ENCODE assay signal across 24 cellular contexts in the genomic region with DNA sequence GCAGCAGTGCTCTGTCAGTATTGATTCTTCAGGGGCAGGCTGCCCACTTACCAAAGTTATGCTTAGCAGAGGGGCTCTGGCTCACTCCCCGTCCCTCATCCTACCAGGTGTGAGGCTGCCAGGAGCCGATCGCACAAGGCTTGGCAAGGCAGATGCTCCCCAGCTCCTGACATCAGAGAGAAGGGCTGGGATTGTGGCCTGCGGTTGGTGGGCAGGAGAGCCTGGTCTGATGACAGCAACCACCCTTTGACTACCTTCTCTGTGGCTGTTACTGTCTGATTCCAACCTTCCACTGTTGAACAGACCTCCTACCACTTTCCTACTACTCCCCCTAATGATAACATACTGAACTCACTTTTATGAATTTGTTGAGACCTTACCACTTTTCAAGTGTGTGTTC. TPM values are rescaled to one million over a fixed set of nuclear protein-coding genes. Genes with fewer than 3 reads are reported as not detected.
DNase-seq lines count a peak whose midpoint lies in the region; ATAC-seq and TF ChIP-seq lines count a peak whose summit lies in the region.
"Had no signal": no experiment of that assay in that cellular context is flagged by ENCODE, and none has a peak within 500 bp of the region (broad histone marks: within the 10 kb centered on the region; RNA-seq: fewer than 3 reads in every experiment).

No MANE protein-coding gene starts in this region.

- H3K9me3 ChIP-seq in neuronal stem cell (replicated peaks in 1 of 2; ENCODE audit: control insufficient read depth in 2 of 2, insufficient read depth in 1 of 2, low read depth in 1 of 2, low read length in 2 of 2) (no peaks in the 10 kb centered on the region), upper lobe of right lung (no peaks in the 10 kb centered on the region)
- H3K9me3 ChIP-seq: neutrophil, transverse colon had no signal

- H3K4me3 ChIP-seq in neuronal stem cell (ENCODE audit: low read length in 2 of 2) (no peak overlapping the region), upper lobe of right lung (no peak overlapping the region)
- H3K4me3 ChIP-seq: GM23248, transverse colon had no signal

- H3K9ac ChIP-seq in neuronal stem cell (ENCODE audit: low read depth, low read length, poor library complexity): peak overlapping the region; percentile 38
- H3K9ac ChIP-seq: GM23248 had no signal

- no peak overlapping the region for H2BK5ac ChIP-seq in neuronal stem cell (ENCODE audit: low read length)

- H3K14ac ChIP-seq in neuronal stem cell (ENCODE audit: low read length): no peak overlapping the region

- H2AFZ ChIP-seq in neuronal stem cell (ENCODE audit: low read length): no peak overlapping the region
- H2AFZ ChIP-seq: GM23248 had no signal

- DNase-seq in activated naive CD4-positive, alpha-beta T cell treated with anti-CD3 and anti-CD28 coated beads, Interleukin-2, amount 10 ng/mL, durations not matched to agents 7 days and 5 days: no peak
- DNase-seq in activated naive CD4-positive, alpha-beta T cell treated with anti-CD3 and anti-CD28 coated beads, Interleukin-2, amount 50 U/mL, for 72 hours (ENCODE audit: low spot score in 2 of 2): no peak
- DNase-seq in neuronal stem cell (ENCODE audit: low spot score) (no peak), upper lobe of right lung (no peak), NCI-H1436 treated with DMSO at 0.1 percent for 48 hours (lab: John Stamatoyannopoulos, UW) (no peak), H4 (ENCODE audit: low spot score) (no peak)
- DNase-seq in activated CD4-positive, alpha-beta T cell treated with anti-CD3 and anti-CD28 coated beads, Interleukin-2, amount 50 U/mL, for 4 hours: no peak
- DNase-seq: activated effector memory CD4-positive, alpha-beta T cell treated with Interleukin-2 at 50 U/mL for 16 hours; activated naive CD8-positive, alpha-beta T cell treated with anti-CD3 and anti-CD28 coated beads, Interleukin-2, amount 50 U/mL, for 24 hours; central memory CD4-positive, alpha-beta T cell; cortex of kidney; DMS79; effector memory CD8-positive, alpha-beta T cell; GM23248; HFFc6; naive B cell; NCI-H1048; right cardiac atrium; stimulated activated naive CD8-positive, alpha-beta T cell treated with anti-CD3 and anti-CD28 coated beads, Interleukin-15, amount 100 ng/mL, for 72 hours; transverse colon had no signal

- H3K27me3 ChIP-seq in neuronal stem cell (ENCODE audit: control insufficient read depth in 3 of 3, insufficient read depth in 3 of 3, low read depth in 1 of 3, low read length in 3 of 3) (no peaks in the 10 kb centered on the region), upper lobe of right lung (no peaks in the 10 kb centered on the region)
- H3K27me3 ChIP-seq: neutrophil, transverse colon had no signal

- H4K8ac ChIP-seq in neuronal stem cell (ENCODE audit: low read depth, low read length): no peak overlapping the region

- H3K4me3 Mint-ChIP-seq in activated naive CD4-positive, alpha-beta T cell treated with anti-CD3 and anti-CD28 coated beads, Interleukin-2, amount 10 ng/mL, durations not matched to agents 7 days and 5 days: no peak overlapping the region
- no peak overlapping the region for H3K4me3 Mint-ChIP-seq in dendritic cell treated with granulocyte-macrophage colony-stimulating factor and Interleukin-4, amounts not matched to agents 40 ng/mL and 50 ng/mL, for 4 days
- H3K4me3 Mint-ChIP-seq: activated naive CD8-positive, alpha-beta T cell treated with anti-CD3 and anti-CD28 coated beads, Interleukin-2, amount 50 U/mL, for 24 hours; CD14-positive monocyte; effector memory CD8-positive, alpha-beta T cell; HFFc6; IgD-negative memory B cell; stimulated activated naive CD8-positive, alpha-beta T cell treated with anti-CD3 and anti-CD28 coated beads, Interleukin-15, amount 100 ng/mL, for 72 hours had no signal

- no peaks in the 10 kb centered on the region for H3K36me3 Mint-ChIP-seq in activated naive CD4-positive, alpha-beta T cell treated with anti-CD3 and anti-CD28 coated beads, Interleukin-2, amount 10 ng/mL, durations not matched to agents 7 days and 5 days
- no peaks in the 10 kb centered on the region for H3K36me3 Mint-ChIP-seq in activated naive CD4-positive, alpha-beta T cell treated with anti-CD3 and anti-CD28 coated beads, Interleukin-2, amount 50 U/mL, for 72 hours
- H3K36me3 Mint-ChIP-seq in dendritic cell treated with granulocyte-macrophage colony-stimulating factor and Interleukin-4, amounts not matched to agents 40 ng/mL and 50 ng/mL, for 4 days (ENCODE audit: low read depth): no peaks in the 10 kb centered on the region
- H3K36me3 Mint-ChIP-seq: naive B cell had no signal

- H2AK5ac ChIP-seq in neuronal stem cell (ENCODE audit: low read depth, low read length): no peak overlapping the region

- H3K4me2 ChIP-seq in neuronal stem cell (ENCODE audit: insufficient read depth, low read length, poor library complexity, severe bottlenecking): no peak overlapping the region

- H3K27ac ChIP-seq in neuronal stem cell (replicated peaks; ENCODE audit: low read length): no peak overlapping the region
- H3K27ac ChIP-seq in upper lobe of right lung: peak overlapping the region; percentile 81
- H3K27ac ChIP-seq: GM23248, neutrophil had no signal

- no peak for ATAC-seq in activated naive CD4-positive, alpha-beta T cell treated with anti-CD3 and anti-CD28 coated beads, Interleukin-2, amount 50 U/mL, for 72 hours
- ATAC-seq in upper lobe of right lung: no peak
- ATAC-seq: activated naive CD8-positive, alpha-beta T cell treated with anti-CD3 and anti-CD28 coated beads, Interleukin-2, amount 50 U/mL, for 24 hours; effector memory CD8-positive, alpha-beta T cell; stimulated activated naive CD8-positive, alpha-beta T cell treated with anti-CD3 and anti-CD28 coated beads, Interleukin-15, amount 100 ng/mL, for 72 hours had no signal

- H3K79me1 ChIP-seq in neuronal stem cell (ENCODE audit: low read depth, low read length): no peaks in the 10 kb centered on the region

- H3K4ac ChIP-seq in neuronal stem cell (ENCODE audit: low read length): no peak overlapping the region

- no CpG with 5 or more reads among the region's 4 CpGs for WGBS in neuronal stem cell (ENCODE audit: extremely low coverage in 2 of 2, insufficient read length in 2 of 2, insufficient replicate concordance in 1 of 2), 2 donors

- H3K4me1 ChIP-seq in neuronal stem cell (ENCODE audit: control insufficient read depth in 2 of 2, insufficient read depth in 1 of 2, low read depth in 1 of 2, low read length in 2 of 2) (peaks cover 9 to 22% of the 10 kb centered on the region in 2 donors), upper lobe of right lung (peaks cover 29% of the 10 kb centered on the region)

- H3K23ac ChIP-seq in neuronal stem cell (ENCODE audit: low read depth, low read length, poor library complexity): no peak overlapping the region

- intact Hi-C loops in dendritic cell treated with granulocyte-macrophage colony-stimulating factor and Interleukin-4, amounts not matched to agents 40 ng/mL and 50 ng/mL, for 4 days (cut with micrococcal nuclease): loop anchor here (5.0 kb wide), 2 partner anchors 36 to 44 kb away; no protein-coding TSS in a partner anchor
- intact Hi-C loops in upper lobe of right lung (cut with DNase I): no loop called here

- no peaks in the 10 kb centered on the region for H3K27me3 Mint-ChIP-seq in activated naive CD4-positive, alpha-beta T cell treated with anti-CD3 and anti-CD28 coated beads, Interleukin-2, amount 10 ng/mL, durations not matched to agents 7 days and 5 days
- H3K27me3 Mint-ChIP-seq in dendritic cell treated with granulocyte-macrophage colony-stimulating factor and Interleukin-4, amounts not matched to agents 40 ng/mL and 50 ng/mL, for 4 days: no peaks in the 10 kb centered on the region
- H3K27me3 Mint-ChIP-seq: activated naive CD8-positive, alpha-beta T cell treated with anti-CD3 and anti-CD28 coated beads, Interleukin-2, amount 50 U/mL, for 24 hours; effector memory CD8-positive, alpha-beta T cell; IgD-negative memory B cell; naive B cell; stimulated activated naive CD8-positive, alpha-beta T cell treated with anti-CD3 and anti-CD28 coated beads, Interleukin-15, amount 100 ng/mL, for 72 hours had no signal

- CTCF ChIA-PET in activated naive CD4-positive, alpha-beta T cell treated with anti-CD3 and anti-CD28 coated beads, Interleukin-2, amount 10 ng/mL, durations not matched to agents 7 days and 5 days (lab: Charles Lee): interaction anchor here (0.8 to 4.7 kb wide), 23 partner anchors 8 to 760 kb away, joined by 3 to 29 read pairs (median 6); partner anchors contain the start of gene WDR26

- peak overlapping the region; percentile 0 for H3K27ac Mint-ChIP-seq in activated naive CD4-positive, alpha-beta T cell treated with anti-CD3 and anti-CD28 coated beads, Interleukin-2, amount 10 ng/mL, durations not matched to agents 7 days and 5 days
- no peak overlapping the region for H3K27ac Mint-ChIP-seq in activated naive CD4-positive, alpha-beta T cell treated with anti-CD3 and anti-CD28 coated beads, Interleukin-2, amount 50 U/mL, for 72 hours
- peak overlapping the region; percentile 59 for H3K27ac Mint-ChIP-seq in dendritic cell treated with granulocyte-macrophage colony-stimulating factor and Interleukin-4, amounts not matched to agents 40 ng/mL and 50 ng/mL, for 4 days
- H3K27ac Mint-ChIP-seq: activated naive CD8-positive, alpha-beta T cell treated with anti-CD3 and anti-CD28 coated beads, Interleukin-2, amount 50 U/mL, for 24 hours had no signal

- no peaks in the 10 kb centered on the region for H3K9me3 Mint-ChIP-seq in activated naive CD4-positive, alpha-beta T cell treated with anti-CD3 and anti-CD28 coated beads, Interleukin-2, amount 10 ng/mL, durations not matched to agents 7 days and 5 days
- H3K9me3 Mint-ChIP-seq in activated naive CD4-positive, alpha-beta T cell treated with anti-CD3 and anti-CD28 coated beads, Interleukin-2, amount 50 U/mL, for 72 hours: no peaks in the 10 kb centered on the region
- no peaks in the 10 kb centered on the region for H3K9me3 Mint-ChIP-seq in dendritic cell treated with granulocyte-macrophage colony-stimulating factor and Interleukin-4, amounts not matched to agents 40 ng/mL and 50 ng/mL, for 4 days
- H3K9me3 Mint-ChIP-seq: activated naive CD8-positive, alpha-beta T cell treated with anti-CD3 and anti-CD28 coated beads, Interleukin-2, amount 50 U/mL, for 24 hours; CD14-positive monocyte; effector memory CD8-positive, alpha-beta T cell; HFFc6; IgD-negative memory B cell; naive B cell; stimulated activated naive CD8-positive, alpha-beta T cell treated with anti-CD3 and anti-CD28 coated beads, Interleukin-15, amount 100 ng/mL, for 72 hours had no signal

- no peak overlapping the region for H3K18ac ChIP-seq in neuronal stem cell (ENCODE audit: low read length)

- H3K4me1 Mint-ChIP-seq in activated naive CD4-positive, alpha-beta T cell treated with anti-CD3 and anti-CD28 coated beads, Interleukin-2, amount 10 ng/mL, durations not matched to agents 7 days and 5 days: peaks cover 24% of the 10 kb centered on the region
- peaks cover 35% of the 10 kb centered on the region for H3K4me1 Mint-ChIP-seq in dendritic cell treated with granulocyte-macrophage colony-stimulating factor and Interleukin-4, amounts not matched to agents 40 ng/mL and 50 ng/mL, for 4 days (ENCODE audit: low read depth)

- no peak overlapping the region for H2BK120ac ChIP-seq in neuronal stem cell (ENCODE audit: low read depth, low read length)

- no peak for TF ChIP-seq CTCF in upper lobe of right lung (IDR thresholded peaks at IDR 0.05)

- H3K36me3 ChIP-seq in neuronal stem cell (replicated peaks in 1 of 2; ENCODE audit: control insufficient read depth in 2 of 2, insufficient read depth in 2 of 2, low read length in 2 of 2) (no peaks in the 10 kb centered on the region), upper lobe of right lung (no peaks in the 10 kb centered on the region)
- H3K36me3 ChIP-seq: neutrophil, transverse colon had no signal

- no peak overlapping the region for H2BK15ac ChIP-seq in neuronal stem cell (ENCODE audit: low read length)

- no peak overlapping the region for H2BK12ac ChIP-seq in neuronal stem cell (ENCODE audit: low read length)

- no peak overlapping the region for H4K91ac ChIP-seq in neuronal stem cell (ENCODE audit: low read depth, low read length, poor library complexity)

RNA-seq across cellular contexts. Expression of gene WDR26, which starts 23.7 kb away (rescaled TPM):
- 10 to 100 TPM; 74.3 to 86.3 TPM for total RNA-seq in activated naive CD4-positive, alpha-beta T cell treated with anti-CD3 and anti-CD28 coated beads, Interleukin-2, amount 50 U/mL, for 72 hours
- 32.0 TPM for polyA plus RNA-seq in neuronal stem cell (2013, experiment 1 of 2)
- 32.0 TPM for polyA plus RNA-seq in neuronal stem cell (2013, experiment 2 of 2)
- 96.1 TPM for total RNA-seq in upper lobe of right lung
- 15.9 and 18.4 TPM in 2 replicates for total RNA-seq in H4 (2014; rRNA removed; shearing (Covaris generic))

Comparison
In these comparisons a context has a peak if more than half of its experiments do, and no peak if none do; other contexts are left out.
1. H3K27ac Mint-ChIP-seq: peak in activated naive CD4-positive, alpha-beta T cell treated with anti-CD3 and anti-CD28 coated beads, Interleukin-2, amount 10 ng/mL, durations not matched to agents 7 days and 5 days (single experiment) and dendritic cell treated with granulocyte-macrophage colony-stimulating factor and Interleukin-4, amounts not matched to agents 40 ng/mL and 50 ng/mL, for 4 days (single experiment); none in activated naive CD4-positive, alpha-beta T cell treated with anti-CD3 and anti-CD28 coated beads, Interleukin-2, amount 50 U/mL, for 72 hours (0 of 2).